9 cellular contexts compared by ENCODE assay signal in the genomic region with DNA sequence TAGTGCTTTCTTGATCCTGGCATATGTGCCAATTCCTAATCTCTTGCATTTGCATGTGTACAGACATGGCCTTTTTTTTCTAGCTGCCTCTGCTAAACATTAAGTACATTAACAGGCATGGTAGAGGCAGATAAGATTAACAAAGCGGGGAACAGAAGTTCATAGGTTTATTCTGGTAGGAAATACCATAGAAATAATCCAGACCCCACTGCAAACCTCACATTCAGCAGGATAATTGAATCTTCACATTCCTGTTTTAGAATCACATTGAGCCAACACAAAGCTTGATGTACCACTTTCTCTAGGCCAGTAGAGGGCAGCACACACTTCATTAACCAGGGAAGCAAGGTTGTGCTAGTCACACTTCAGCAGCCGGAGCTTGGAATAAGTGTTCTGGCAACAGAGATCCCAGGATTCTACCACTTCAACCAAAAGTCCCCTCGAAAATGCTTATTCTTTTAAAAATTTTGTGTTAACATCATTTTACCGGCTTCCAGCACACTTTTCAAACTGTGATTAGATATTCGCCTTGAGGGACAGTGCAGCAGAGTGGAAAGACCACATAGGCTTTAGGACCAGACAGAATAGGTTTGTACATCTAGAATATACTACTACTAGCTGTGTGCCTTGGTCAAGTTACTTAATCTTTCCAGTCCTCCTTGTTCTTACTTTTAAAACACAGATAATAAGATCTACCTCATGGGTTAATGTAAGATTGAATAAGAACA.
A peak's percentile ranks its signal among the peaks of the same experiment; 100 is the strongest.
DNase-seq lines count a peak whose midpoint lies in the region; ATAC-seq and TF ChIP-seq lines count a peak whose summit lies in the region.
"Had no signal": no experiment of that assay in that cellular context is flagged by ENCODE, and none has a peak within 500 bp of the region (broad histone marks: within the 10 kb centered on the region; RNA-seq: fewer than 3 reads in every experiment).

No MANE protein-coding gene starts in this region.

- peaks cover 3% of the 10 kb centered on the region for H3K9me3 Mint-ChIP-seq in mesothelial cell of epicardium
- H3K9me3 Mint-ChIP-seq: IgD-negative memory B cell had no signal

- H3K4me3 Mint-ChIP-seq in mesothelial cell of epicardium, result no peak overlapping the region
- H3K4me3 Mint-ChIP-seq: IgD-negative memory B cell had no signal

- H3K27ac Mint-ChIP-seq in mesothelial cell of epicardium, result no peak overlapping the region
- H3K27ac Mint-ChIP-seq: IgD-negative memory B cell had no signal

- in situ Hi-C loops in ACHN (cut with HindIII; ENCODE audit: low pct_ligation_motif_present, low pct_unique_long_range_greater_than_20kb, low sequenced_read_pairs), result no loop called here

- H3K4me3 ChIP-seq in NB4 (ENCODE audit: low read depth, low read length) (no peak overlapping the region), epithelial cell of esophagus (ENCODE audit: low read length) (no peak overlapping the region)

- ATAC-seq in HG02759 (IDR thresholded peaks at IDR 0.05; ENCODE audit: unreplicated experiment), result peak; percentile 91

- DNase-seq in ACHN, result peak; percentile 76
- DNase-seq in NB4 (ENCODE audit: low read depth), result peak; percentile 62
- DNase-seq in SHP77 treated with DMSO at 0.1 percent for 48 hours (lab: John Stamatoyannopoulos, UW), result peak; percentile 76
- DNase-seq in epithelial cell of esophagus (ENCODE audit: low read depth), result peak; percentile 83
- peak; percentile 34 to 63 for DNase-seq in mesothelial cell of epicardium (ENCODE audit: low spot score in 2 of 2, unreplicated experiment in 2 of 2)
- DNase-seq in activated CD4-positive, CD25-positive, alpha-beta regulatory T cell treated with anti-CD3 and anti-CD28 coated beads, Interleukin-2, amount 50 U/mL, for 72 hours, result no peak

- no peaks in the 10 kb centered on the region for H3K27me3 Mint-ChIP-seq in mesothelial cell of epicardium (ENCODE audit: low read depth)
- H3K27me3 Mint-ChIP-seq: IgD-negative memory B cell had no signal

- H3K4me1 Mint-ChIP-seq in mesothelial cell of epicardium, result peaks cover 5% of the 10 kb centered on the region

- peak; percentile 89 for TF ChIP-seq CTCF in GM12872 (IDR thresholded peaks at IDR 0.05; ENCODE audit: insufficient read depth, low read depth, low read length)
- TF ChIP-seq CTCF in NB4 (IDR thresholded peaks at IDR 0.05; ENCODE audit: low read depth, low read length), result peak; percentile 84
- peak; percentile 83 for TF ChIP-seq CTCF in epithelial cell of esophagus (IDR thresholded peaks at IDR 0.05; ENCODE audit: insufficient read depth, low read depth, low read length, missing control alignments)
- peak; percentile 89 for TF ChIP-seq CTCF in mesothelial cell of epicardium (IDR thresholded peaks at IDR 0.05; ENCODE audit: unreplicated experiment)

- no peaks in the 10 kb centered on the region for H3K36me3 Mint-ChIP-seq in mesothelial cell of epicardium
- H3K36me3 Mint-ChIP-seq: IgD-negative memory B cell had no signal

- no peak for TF ChIP-seq POLR2A in NB4 (IDR thresholded peaks at IDR 0.05; ENCODE audit: extremely low read depth, insufficient read length)
